In the genomic region with DNA sequence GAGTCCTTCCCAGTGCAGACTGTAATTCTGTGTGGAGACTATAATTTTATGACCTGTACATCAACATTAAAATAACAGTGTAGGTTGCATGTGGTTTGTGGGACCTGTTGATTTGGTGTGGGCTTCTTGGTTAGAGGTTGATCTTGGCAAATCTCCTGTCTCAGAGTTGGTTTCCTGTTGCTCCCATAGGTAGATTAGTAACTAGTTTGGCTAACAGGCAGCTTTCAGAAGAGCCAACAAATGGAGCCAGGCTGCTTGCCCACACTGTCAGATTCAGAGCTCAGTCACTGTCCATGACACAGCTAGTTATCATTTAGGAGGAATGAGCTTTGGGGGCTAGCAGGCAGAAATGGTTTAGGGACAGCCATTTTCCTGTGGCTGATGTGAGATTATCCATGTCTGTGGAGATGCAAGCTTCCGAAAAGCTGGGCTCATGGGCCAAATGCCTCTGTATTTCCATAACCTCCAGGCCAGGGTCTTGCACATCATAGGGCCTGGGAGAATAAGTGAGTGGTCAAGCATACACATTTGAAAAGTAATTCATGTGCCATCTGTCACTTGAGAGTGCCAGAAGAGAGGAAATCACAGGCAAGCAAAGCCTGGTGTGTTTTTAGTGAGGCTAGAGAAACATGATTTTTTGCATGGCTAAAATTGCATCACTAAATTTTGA, we compare ENCODE assay signal across 1 cellular context.
TF ChIP-seq lines count a peak whose summit lies in the region.

No MANE protein-coding gene starts in this region.

TF ChIP-seq in GM12878, 131 proteins besides CTCF, POLR2A, EP300 and RAD21:
- no peak for TF ChIP-seq BACH1 (IDR thresholded peaks at IDR 0.05; ENCODE audit: borderline replicate concordance)
- TF ChIP-seq, protein P1, sequence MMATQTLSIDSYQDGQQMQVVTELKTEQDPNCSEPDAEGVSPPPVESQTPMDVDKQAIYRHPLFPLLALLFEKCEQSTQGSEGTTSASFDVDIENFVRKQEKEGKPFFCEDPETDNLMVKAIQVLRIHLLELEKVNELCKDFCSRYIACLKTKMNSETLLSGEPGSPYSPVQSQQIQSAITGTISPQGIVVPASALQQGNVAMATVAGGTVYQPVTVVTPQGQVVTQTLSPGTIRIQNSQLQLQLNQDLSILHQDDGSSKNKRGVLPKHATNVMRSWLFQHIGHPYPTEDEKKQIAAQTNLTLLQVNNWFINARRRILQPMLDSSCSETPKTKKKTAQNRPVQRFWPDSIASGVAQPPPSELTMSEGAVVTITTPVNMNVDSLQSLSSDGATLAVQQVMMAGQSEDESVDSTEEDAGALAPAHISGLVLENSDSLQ (IDR thresholded peaks at IDR 0.05), result no peak
- TF ChIP-seq MXI1 (IDR thresholded peaks at IDR 0.05; ENCODE audit: low read depth, low read length), result no peak
- TF ChIP-seq NR2C2 (IDR thresholded peaks at IDR 0.05; ENCODE audit: borderline replicate concordance, control insufficient read depth, insufficient read length, low read depth), result no peak
- TF ChIP-seq, protein P2, sequence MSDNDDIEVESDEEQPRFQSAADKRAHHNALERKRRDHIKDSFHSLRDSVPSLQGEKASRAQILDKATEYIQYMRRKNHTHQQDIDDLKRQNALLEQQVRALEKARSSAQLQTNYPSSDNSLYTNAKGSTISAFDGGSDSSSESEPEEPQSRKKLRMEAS (IDR thresholded peaks at IDR 0.05; ENCODE audit: low read depth, low read length), result no peak
- TF ChIP-seq ZNF217 (IDR thresholded peaks at IDR 0.05), result no peak
- TF ChIP-seq CHD2 (IDR thresholded peaks at IDR 0.05; ENCODE audit: borderline replicate concordance, low read depth, low read length), result no peak
- TF ChIP-seq IRF4 (IDR thresholded peaks at IDR 0.05; ENCODE audit: low read depth, low read length), result no peak
- TF ChIP-seq, protein P3, sequence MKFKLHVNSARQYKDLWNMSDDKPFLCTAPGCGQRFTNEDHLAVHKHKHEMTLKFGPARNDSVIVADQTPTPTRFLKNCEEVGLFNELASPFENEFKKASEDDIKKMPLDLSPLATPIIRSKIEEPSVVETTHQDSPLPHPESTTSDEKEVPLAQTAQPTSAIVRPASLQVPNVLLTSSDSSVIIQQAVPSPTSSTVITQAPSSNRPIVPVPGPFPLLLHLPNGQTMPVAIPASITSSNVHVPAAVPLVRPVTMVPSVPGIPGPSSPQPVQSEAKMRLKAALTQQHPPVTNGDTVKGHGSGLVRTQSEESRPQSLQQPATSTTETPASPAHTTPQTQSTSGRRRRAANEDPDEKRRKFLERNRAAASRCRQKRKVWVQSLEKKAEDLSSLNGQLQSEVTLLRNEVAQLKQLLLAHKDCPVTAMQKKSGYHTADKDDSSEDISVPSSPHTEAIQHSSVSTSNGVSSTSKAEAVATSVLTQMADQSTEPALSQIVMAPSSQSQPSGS (IDR thresholded peaks at IDR 0.05; ENCODE audit: low read length), result no peak
- TF ChIP-seq ZNF207 (IDR thresholded peaks at IDR 0.05; ENCODE audit: borderline replicate concordance), result no peak
- TF ChIP-seq SMAD5 (IDR thresholded peaks at IDR 0.05; ENCODE audit: low read depth), result no peak
